Comparison of ENCODE assay signal across 14 cellular contexts in the genomic region with DNA sequence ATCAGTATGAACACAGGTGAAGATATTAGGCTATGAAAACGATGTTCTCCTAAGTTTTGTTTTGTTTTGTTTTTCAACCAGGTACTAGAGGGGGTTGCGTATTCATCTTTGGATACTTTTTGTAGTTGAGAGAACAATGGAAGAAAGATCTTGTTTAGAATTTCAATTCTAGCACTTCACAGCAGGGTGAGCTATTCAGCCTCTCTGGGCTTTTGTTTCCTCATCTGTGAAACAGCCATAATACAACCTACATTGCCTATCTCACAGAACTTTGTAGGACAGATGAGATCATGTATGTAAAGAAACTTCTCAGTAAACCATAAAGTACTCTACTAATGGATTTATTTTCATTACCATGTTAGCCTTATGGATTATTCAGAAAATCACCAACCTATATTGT.
A peak's percentile ranks its signal among the peaks of the same experiment; 100 is the strongest.
DNase-seq lines count a peak whose midpoint lies in the region; TF ChIP-seq lines count a peak whose summit lies in the region.
"Had no signal": no experiment of that assay in that cellular context is flagged by ENCODE, and none has a peak within 500 bp of the region (broad histone marks: within the 10 kb centered on the region; RNA-seq: fewer than 3 reads in every experiment).

No MANE protein-coding gene starts in this region.

- peaks cover 5% of the 10 kb centered on the region; the same call in 1 of the 2 replicates for H3K4me1 ChIP-seq in BE2C
- no peaks in the 10 kb centered on the region for H3K4me1 ChIP-seq in prostate gland (replicated peaks)

- 86% methylated on average over 2 of the region's 2 CpGs for WGBS in prostate gland

- no peak overlapping the region for H3K27ac ChIP-seq in prostate gland
- H3K27ac ChIP-seq: SK-N-MC had no signal

- no peak overlapping the region for H3K4me3 ChIP-seq in BE2C (ENCODE audit: low read depth, low read length)
- no peak overlapping the region for H3K4me3 ChIP-seq in choroid plexus epithelial cell (ENCODE audit: low read depth, low read length)
- H3K4me3 ChIP-seq in prostate gland: no peak overlapping the region
- H3K4me3 ChIP-seq: lung, SK-N-MC had no signal

- TF ChIP-seq CTCF in BE2C (IDR thresholded peaks at IDR 0.05; ENCODE audit: low read depth, low read length): peak; percentile 46
- peak; percentile 27 for TF ChIP-seq CTCF in GM13977 (IDR thresholded peaks at IDR 0.05; ENCODE audit: extremely low read depth, insufficient read depth, missing control alignments)
- peak; percentile 44 for TF ChIP-seq CTCF in choroid plexus epithelial cell (conservative IDR thresholded peaks at IDR 0.05; ENCODE audit: low read depth, low read length)
- TF ChIP-seq CTCF in prostate gland (IDR thresholded peaks at IDR 0.05): no peak

- no peak for DNase-seq in BE2C
- DNase-seq in GM13977 (ENCODE audit: low spot score): no peak
- DNase-seq in NAMALWA (ENCODE audit: low spot score): peak; percentile 4
- DNase-seq in choroid plexus epithelial cell (ENCODE audit: low read depth): peak; percentile 23
- DNase-seq in prostate gland (ENCODE audit: low spot score): no peak
- no peak for DNase-seq in activated gamma-delta T cell treated with Interleukin-2 at 50 U/mL for 16 hours
- no peak for DNase-seq in ecto neural progenitor cell (ENCODE audit: low spot score)
- no peak for DNase-seq in COLO668 (lab: John Stamatoyannopoulos, UW; ENCODE audit: unreplicated experiment)
- DNase-seq: C1 segment of cervical spinal cord; effector CD4-positive, alpha-beta T cell; foreskin melanocyte; naive thymus-derived CD4-positive, alpha-beta T cell had no signal

- H3K27me3 ChIP-seq in BE2C (no peaks in the 10 kb centered on the region), prostate gland (replicated peaks; ENCODE audit: insufficient read depth) (no peaks in the 10 kb centered on the region)

- in situ Hi-C loops in GM13977 (cut with MboI; ENCODE audit: low pct_unique_long_range_greater_than_20kb, low sequenced_read_pairs, unreplicated experiment): no loop called here

- H3K9me3 ChIP-seq in BE2C (no peaks in the 10 kb centered on the region), prostate gland (no peaks in the 10 kb centered on the region)

- no peak for TF ChIP-seq POLR2A in prostate gland (IDR thresholded peaks at IDR 0.05)

- intact Hi-C loops in prostate gland (cut with DNase I): no loop called here

- H3K36me3 ChIP-seq in BE2C (no peaks in the 10 kb centered on the region), prostate gland (no peaks in the 10 kb centered on the region)

Comparison
In these comparisons a context has a peak if more than half of its experiments do, and no peak if none do; other contexts are left out.
1. DNase-seq: peak in NAMALWA (single experiment) and choroid plexus epithelial cell (single experiment); none in BE2C (single experiment), GM13977 (single experiment), prostate gland (single experiment), activated gamma-delta T cell treated with Interleukin-2 at 50 U/mL for 16 hours (single experiment), ecto neural progenitor cell (single experiment) and COLO668 (single experiment).
2. CTCF ChIP-seq: peak in BE2C (single experiment), GM13977 (single experiment) and choroid plexus epithelial cell (single experiment); none in prostate gland (0 of 4).